8 cellular contexts compared by ENCODE assay signal in genomic region chr2:120252207-120253020, GRCh38. TPM values are rescaled to one million over a fixed set of nuclear protein-coding genes. Genes with fewer than 3 reads are reported as not detected.
DNase-seq lines count a peak whose midpoint lies in the region; ATAC-seq lines count a peak whose summit lies in the region.

TSS of gene RALB (plus strand) at chr2:120252852. CDS start at chr2:120278665, 25,813 bp downstream.

- peaks cover 5% of the 10 kb centered on the region for H3K4me1 ChIP-seq in NT2/D1 (ENCODE audit: insufficient read depth, insufficient read length)
- H3K4me1 ChIP-seq in endocrine pancreas (ENCODE audit: control insufficient read depth, insufficient read depth, low read length) = peaks cover 4% of the 10 kb centered on the region
- peaks cover 7% of the 10 kb centered on the region for H3K4me1 ChIP-seq in mesendoderm (ENCODE audit: control insufficient read depth, low read depth, low read length)

- peak within 1 kb of the TSS; percentile 98 for H3K4me3 Mint-ChIP-seq in activated CD8-positive, alpha-beta memory T cell treated with anti-CD3 and anti-CD28 coated beads, Interleukin-2, amount 10 ng/mL, durations not matched to agents 7 days and 5 days

- H3K27me3 Mint-ChIP-seq in activated CD8-positive, alpha-beta memory T cell treated with anti-CD3 and anti-CD28 coated beads, Interleukin-2, amount 10 ng/mL, durations not matched to agents 7 days and 5 days = peaks cover 17% of the 10 kb centered on the region

- H2BK5ac ChIP-seq in mesendoderm (ENCODE audit: low read length) = no peak within 1 kb of the TSS

- no CpG with 5 or more reads among the region's 71 CpGs for WGBS in mesendoderm (ENCODE audit: extremely low coverage, insufficient coverage, low lambda C conversion rate)

- H3K9ac ChIP-seq in NT2/D1 (ENCODE audit: insufficient read length, low read depth) (peak within 1 kb of the TSS; percentile 85), endocrine pancreas (ENCODE audit: control insufficient read depth, insufficient read depth, low read length) (peak within 1 kb of the TSS; percentile 83), mesendoderm (ENCODE audit: low read length) (peak within 1 kb of the TSS; percentile 75)

- H2BK15ac ChIP-seq in mesendoderm (replicated peaks; ENCODE audit: low read depth) = no peak within 1 kb of the TSS

- H3K18ac ChIP-seq in mesendoderm (ENCODE audit: low read length) = peak within 1 kb of the TSS; percentile 56

- peak; percentile 95 for ATAC-seq in GM21381 (IDR thresholded peaks at IDR 0.05; ENCODE audit: unreplicated experiment)
- peak; percentile 96 for ATAC-seq in activated CD8-positive, alpha-beta memory T cell treated with anti-CD3 and anti-CD28 coated beads, Interleukin-2, amount 10 ng/mL, durations not matched to agents 7 days and 5 days

- no peak within 1 kb of the TSS for H3K23ac ChIP-seq in mesendoderm (ENCODE audit: low read length)

- H3K79me2 ChIP-seq in mesendoderm (ENCODE audit: control insufficient read depth, insufficient read depth, low read length) = no peaks in the 10 kb centered on the region

- CTCF ChIA-PET in activated CD8-positive, alpha-beta memory T cell treated with anti-CD3 and anti-CD28 coated beads, Interleukin-2, amount 10 ng/mL, durations not matched to agents 7 days and 5 days (lab: Charles Lee) = interaction anchor here (0.6 to 3.3 kb wide), 8 partner anchors 11 to 76 kb away, joined by 3 to 24 read pairs (median 6); no protein-coding TSS in a partner anchor

- H3K56ac ChIP-seq in mesendoderm (ENCODE audit: low read length) = peak within 1 kb of the TSS; percentile 96

- H3K9me3 ChIP-seq in NT2/D1 (ENCODE audit: insufficient read depth, low read length) (no peaks in the 10 kb centered on the region), endocrine pancreas (ENCODE audit: control insufficient read depth, low read length) (no peaks in the 10 kb centered on the region)

- no peaks in the 10 kb centered on the region for H3K79me1 ChIP-seq in mesendoderm (ENCODE audit: low read length)

- H2BK120ac ChIP-seq in mesendoderm (ENCODE audit: low read depth, low read length) = no peak within 1 kb of the TSS

- no peaks in the 10 kb centered on the region for H3K9me3 Mint-ChIP-seq in activated CD8-positive, alpha-beta memory T cell treated with anti-CD3 and anti-CD28 coated beads, Interleukin-2, amount 10 ng/mL, durations not matched to agents 7 days and 5 days (ENCODE audit: low read depth)

- H4K8ac ChIP-seq in mesendoderm (ENCODE audit: low read depth, low read length) = no peak within 1 kb of the TSS

- DNase-seq in COR-L47 (lab: John Stamatoyannopoulos, UW) (peak; percentile 98), HUDEP-2 (lab: John Stamatoyannopoulos, UW; ENCODE audit: unreplicated experiment in 76 of 76) (peak; percentile 47 to 99 (median 98)), NT2/D1 (ENCODE audit: low read depth, low spot score) (peak; percentile 99), mesendoderm (peak; percentile 99)
- peak; percentile 99 for DNase-seq in activated CD8-positive, alpha-beta memory T cell treated with anti-CD3 and anti-CD28 coated beads, Interleukin-2, amount 10 ng/mL, durations not matched to agents 7 days and 5 days
- peak; percentile 98 for DNase-seq in stimulated activated CD8-positive, alpha-beta memory T cell treated with anti-CD3 and anti-CD28 coated beads, Interleukin-15, amount 100 ng/mL, for 1 hour (ENCODE audit: low read depth)

- H4K5ac ChIP-seq in mesendoderm (ENCODE audit: low read length) = no peak within 1 kb of the TSS

- H3K36me3 Mint-ChIP-seq in activated CD8-positive, alpha-beta memory T cell treated with anti-CD3 and anti-CD28 coated beads, Interleukin-2, amount 10 ng/mL, durations not matched to agents 7 days and 5 days = peaks cover 17% of the 10 kb centered on the region

- H3K27ac Mint-ChIP-seq in activated CD8-positive, alpha-beta memory T cell treated with anti-CD3 and anti-CD28 coated beads, Interleukin-2, amount 10 ng/mL, durations not matched to agents 7 days and 5 days = peak within 1 kb of the TSS; percentile 92

- H3K4me2 ChIP-seq in mesendoderm (ENCODE audit: low read length) = peak within 1 kb of the TSS; percentile 80

- H3K4me1 Mint-ChIP-seq in activated CD8-positive, alpha-beta memory T cell treated with anti-CD3 and anti-CD28 coated beads, Interleukin-2, amount 10 ng/mL, durations not matched to agents 7 days and 5 days = peaks cover 59% of the 10 kb centered on the region

- H3K4me3 ChIP-seq in NT2/D1 (ENCODE audit: insufficient read length, low read depth) (peak within 1 kb of the TSS; percentile 75), endocrine pancreas (ENCODE audit: control insufficient read depth, insufficient read depth, low read length) (peak within 1 kb of the TSS; percentile 65), mesendoderm (ENCODE audit: low read length) (peak within 1 kb of the TSS; percentile 52)

- peaks cover 55% of the 10 kb centered on the region for H3K27me3 ChIP-seq in NT2/D1 (ENCODE audit: insufficient read depth, insufficient read length)
- H3K27me3 ChIP-seq in endocrine pancreas (ENCODE audit: control insufficient read depth, insufficient read depth, low read length) = no peaks in the 10 kb centered on the region
- H3K27me3 ChIP-seq in mesendoderm (ENCODE audit: insufficient read depth, low read length, poor library complexity) = peaks cover 4% of the 10 kb centered on the region

- no peak within 1 kb of the TSS for H3K4ac ChIP-seq in mesendoderm (ENCODE audit: low read depth, low read length)

- H3K36me3 ChIP-seq in NT2/D1 (ENCODE audit: insufficient read depth, insufficient read length, low read length) (no peaks in the 10 kb centered on the region), endocrine pancreas (ENCODE audit: control insufficient read depth, insufficient read depth, low read length) (no peaks in the 10 kb centered on the region), mesendoderm (ENCODE audit: control insufficient read depth, insufficient read depth, low read length) (no peaks in the 10 kb centered on the region)

- H3K27ac ChIP-seq in mesendoderm (ENCODE audit: low read depth, low read length) = peak within 1 kb of the TSS; percentile 7

- H2AK5ac ChIP-seq in mesendoderm (ENCODE audit: low read length) = no peak within 1 kb of the TSS

RNA-seq across cellular contexts. Expression of gene RALB, which starts in this region (rescaled TPM):
- 10 to 100 TPM; 36.7 to 41.8 TPM for total RNA-seq in activated CD8-positive, alpha-beta memory T cell treated with anti-CD3 and anti-CD28 coated beads, Interleukin-2, amount 10 ng/mL, durations not matched to agents 7 days and 5 days
- 12.0 TPM for polyA plus RNA-seq in mesendoderm (2013, experiment 1 of 2)
- polyA plus RNA-seq in mesendoderm (2013, experiment 2 of 2) = 11.6 TPM

Comparison
In these comparisons a context has a peak if more than half of its experiments do, and no peak if none do; other contexts are left out.
1. Peak in every context shown above with its lines: DNase-seq, ATAC-seq, H3K4me3 ChIP-seq and H3K27ac ChIP-seq.